In the genomic region with DNA sequence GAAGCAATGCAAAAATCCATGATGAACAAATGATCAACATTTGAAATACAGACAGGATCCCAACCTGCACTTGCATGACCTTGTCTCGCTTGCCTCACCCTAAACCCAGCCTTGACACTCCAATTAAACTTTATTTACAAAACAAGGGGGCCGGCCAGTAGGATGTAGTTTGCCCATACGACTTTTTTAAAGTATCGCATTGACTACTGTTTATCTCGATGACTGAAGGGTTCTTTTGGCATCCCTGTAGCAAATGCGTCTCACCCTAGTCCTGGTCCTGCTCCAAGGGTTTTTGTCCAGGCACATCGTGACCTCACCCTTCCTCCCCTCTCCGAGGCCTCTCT, we compare ENCODE assay signal across 1 cellular context.
TF ChIP-seq lines count a peak whose summit lies in the region.

No MANE protein-coding gene starts in this region.

TF ChIP-seq in SK-N-SH treated with all-trans-retinoic acid at 6 μM for 48 hours, 23 proteins besides CTCF, POLR2A, EP300 and RAD21 (continued from another document):
- TF ChIP-seq, protein P1, sequence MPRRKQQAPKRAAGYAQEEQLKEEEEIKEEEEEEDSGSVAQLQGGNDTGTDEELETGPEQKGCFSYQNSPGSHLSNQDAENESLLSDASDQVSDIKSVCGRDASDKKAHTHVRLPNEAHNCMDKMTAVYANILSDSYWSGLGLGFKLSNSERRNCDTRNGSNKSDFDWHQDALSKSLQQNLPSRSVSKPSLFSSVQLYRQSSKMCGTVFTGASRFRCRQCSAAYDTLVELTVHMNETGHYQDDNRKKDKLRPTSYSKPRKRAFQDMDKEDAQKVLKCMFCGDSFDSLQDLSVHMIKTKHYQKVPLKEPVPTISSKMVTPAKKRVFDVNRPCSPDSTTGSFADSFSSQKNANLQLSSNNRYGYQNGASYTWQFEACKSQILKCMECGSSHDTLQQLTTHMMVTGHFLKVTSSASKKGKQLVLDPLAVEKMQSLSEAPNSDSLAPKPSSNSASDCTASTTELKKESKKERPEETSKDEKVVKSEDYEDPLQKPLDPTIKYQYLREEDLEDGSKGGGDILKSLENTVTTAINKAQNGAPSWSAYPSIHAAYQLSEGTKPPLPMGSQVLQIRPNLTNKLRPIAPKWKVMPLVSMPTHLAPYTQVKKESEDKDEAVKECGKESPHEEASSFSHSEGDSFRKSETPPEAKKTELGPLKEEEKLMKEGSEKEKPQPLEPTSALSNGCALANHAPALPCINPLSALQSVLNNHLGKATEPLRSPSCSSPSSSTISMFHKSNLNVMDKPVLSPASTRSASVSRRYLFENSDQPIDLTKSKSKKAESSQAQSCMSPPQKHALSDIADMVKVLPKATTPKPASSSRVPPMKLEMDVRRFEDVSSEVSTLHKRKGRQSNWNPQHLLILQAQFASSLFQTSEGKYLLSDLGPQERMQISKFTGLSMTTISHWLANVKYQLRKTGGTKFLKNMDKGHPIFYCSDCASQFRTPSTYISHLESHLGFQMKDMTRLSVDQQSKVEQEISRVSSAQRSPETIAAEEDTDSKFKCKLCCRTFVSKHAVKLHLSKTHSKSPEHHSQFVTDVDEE (CRISPR knock-in tag; IDR thresholded peaks at IDR 0.05), result no peak
- TF ChIP-seq POU6F1 (CRISPR knock-in tag; IDR thresholded peaks at IDR 0.05; ENCODE audit: borderline replicate concordance, low read depth), result no peak
- no peak for TF ChIP-seq ISL1 (CRISPR knock-in tag; IDR thresholded peaks at IDR 0.05)
- TF ChIP-seq ZC3H10 (CRISPR knock-in tag; IDR thresholded peaks at IDR 0.05), result no peak
- no peak for TF ChIP-seq BACH2 (CRISPR knock-in tag; IDR thresholded peaks at IDR 0.05; ENCODE audit: borderline replicate concordance)
- TF ChIP-seq ZNF70 (CRISPR knock-in tag; IDR thresholded peaks at IDR 0.05), result no peak
